ENCODE assay signal across 21 cellular contexts in the genomic region with DNA sequence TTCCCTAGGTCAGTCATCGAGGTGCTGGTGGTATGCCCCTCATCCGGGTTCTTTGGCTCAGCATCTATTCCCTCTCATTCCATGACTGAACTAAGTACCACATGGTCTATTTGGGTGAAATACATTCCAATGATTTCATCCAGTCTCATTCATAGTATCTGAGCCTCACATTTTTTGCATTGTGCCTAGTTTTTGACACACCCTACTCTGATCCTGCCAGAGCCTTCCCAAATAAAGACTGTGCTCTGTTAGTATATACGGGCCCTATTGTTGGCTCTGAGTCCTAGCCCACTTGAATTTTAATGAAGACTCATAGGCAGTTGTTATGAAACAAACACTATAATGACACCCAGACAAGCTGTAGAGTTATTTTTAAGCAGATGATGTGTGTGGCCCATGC.
"Had no signal": no experiment of that assay in that cellular context is flagged by ENCODE, and none has a peak within 500 bp of the region (broad histone marks: within the 10 kb centered on the region; RNA-seq: fewer than 3 reads in every experiment).

No MANE protein-coding gene starts in this region.

- DNase-seq: effector memory CD8-positive, alpha-beta T cell; foreskin melanocyte; head of caudate nucleus; left colon; left ventricle myocardium superior; mesendoderm; naive thymus-derived CD8-positive, alpha-beta T cell; psoas muscle; retina; right lobe of liver; stimulated activated CD4-positive, alpha-beta T cell treated with anti-CD3 and anti-CD28 coated beads, Interleukin-2, amount 100 ng/mL, for 24 hours; stimulated activated CD4-positive, alpha-beta T cell treated with anti-CD3 and anti-CD28 coated beads, Interleukin-4, amount 100 ng/mL, for 4 hours; stimulated activated naive CD4-positive, alpha-beta T cell; stomach; substantia nigra; transverse colon had no signal

- H3K36me3 ChIP-seq: esophagus muscularis mucosa, neutrophil, right lobe of liver, stomach, thoracic aorta, transverse colon had no signal

- ATAC-seq: effector memory CD8-positive, alpha-beta T cell; left colon; left ventricle myocardium superior; naive thymus-derived CD8-positive, alpha-beta T cell; psoas muscle; right lobe of liver had no signal

- H3K4me1 ChIP-seq: esophagus muscularis mucosa, psoas muscle, right lobe of liver, stomach, transverse colon had no signal

- H3K4me3 ChIP-seq: esophagus muscularis mucosa, hepatocyte, lung, psoas muscle, right lobe of liver, stomach, thoracic aorta, transverse colon had no signal

- H3K9me3 ChIP-seq: neutrophil, psoas muscle, right lobe of liver, transverse colon had no signal

- H3K27me3 ChIP-seq: esophagus muscularis mucosa, hepatocyte, neutrophil, right lobe of liver, stomach, transverse colon had no signal
